8 cellular contexts compared by ENCODE assay signal in the genomic region with DNA sequence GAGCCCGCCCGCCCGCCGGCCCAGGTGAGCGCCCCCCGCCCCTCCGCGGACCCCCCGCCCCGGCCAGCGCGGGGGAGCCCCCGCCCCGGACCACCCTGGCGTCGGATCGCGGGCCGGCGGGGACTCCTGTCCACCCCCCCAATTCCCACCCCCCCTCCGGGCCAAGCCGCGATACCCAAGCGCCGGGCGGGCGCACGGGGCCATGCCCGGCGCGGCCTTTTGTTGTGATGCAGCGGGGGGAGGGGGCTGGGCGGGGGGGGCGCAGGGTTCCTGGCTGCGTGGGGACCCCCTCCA. TPM values are rescaled to one million over a fixed set of nuclear protein-coding genes. Genes with fewer than 3 reads are reported as not detected.
DNase-seq lines count a peak whose midpoint lies in the region; ATAC-seq and TF ChIP-seq lines count a peak whose summit lies in the region.

No MANE protein-coding gene starts in this region.

- H3K4me3 ChIP-seq in AG04449 (ENCODE audit: low read depth, low read length): peak overlapping the region; percentile 65
- H3K4me3 ChIP-seq in choroid plexus epithelial cell (ENCODE audit: low read depth, low read length): peak overlapping the region; percentile 64

- peak; percentile 16 for ATAC-seq in HG02759 (IDR thresholded peaks at IDR 0.05; ENCODE audit: unreplicated experiment)
- peak; percentile 15 to 34 for ATAC-seq in naive thymus-derived CD8-positive, alpha-beta T cell

- H3K36me3 Mint-ChIP-seq in naive thymus-derived CD8-positive, alpha-beta T cell: no peaks in the 10 kb centered on the region
- H3K36me3 Mint-ChIP-seq in endothelial cell (ENCODE audit: low read depth, unreplicated experiment): peaks cover 13% of the 10 kb centered on the region

- CTCF ChIA-PET in AG04449 (lab: Yijun Ruan, JAX): interaction anchor here (1.9 to 2.1 kb wide), 2 partner anchors 64 to 76 kb away, joined by 5 to 7 read pairs; no protein-coding TSS in a partner anchor
- CTCF ChIA-PET in HEK293T (lab: Yijun Ruan, JAX): no interaction called here

- peaks cover 7 to 24% (median 21%) of the 10 kb centered on the region in 4 donors for H3K4me1 Mint-ChIP-seq in naive thymus-derived CD8-positive, alpha-beta T cell
- peaks cover 43% of the 10 kb centered on the region for H3K4me1 Mint-ChIP-seq in endothelial cell (ENCODE audit: unreplicated experiment)

- DNase-seq in AG04449 (ENCODE audit: low read depth, low spot score): no peak
- DNase-seq in choroid plexus epithelial cell (ENCODE audit: low read depth): no peak
- DNase-seq in naive thymus-derived CD8-positive, alpha-beta T cell: peak in 1 of 10 donors; percentile 35
- DNase-seq in stimulated activated CD4-positive, alpha-beta T cell treated with anti-CD3 and anti-CD28 coated beads, Interleukin-4, amount 100 ng/mL, for 24 hours: no peak
- no peak for DNase-seq in NCI-H1105 (lab: John Stamatoyannopoulos, UW)
- DNase-seq in endothelial cell (ENCODE audit: low spot score): no peak
- DNase-seq in HEK293T (ENCODE audit: extremely low spot score): no peak

- H3K9me3 Mint-ChIP-seq in naive thymus-derived CD8-positive, alpha-beta T cell: no peaks in the 10 kb centered on the region
- no peaks in the 10 kb centered on the region for H3K9me3 Mint-ChIP-seq in endothelial cell (ENCODE audit: unreplicated experiment)

- POLR2A ChIA-PET in AG04449 (lab: Yijun Ruan, JAX): interaction anchor here (1.1 to 1.3 kb wide), 2 partner anchors 36 to 69 kb away, joined by 3 read pairs; no protein-coding TSS in a partner anchor
- POLR2A ChIA-PET in naive thymus-derived CD8-positive, alpha-beta T cell (lab: Charles Lee): no interaction called here
- POLR2A ChIA-PET in HEK293T (lab: Yijun Ruan, JAX): interaction anchor here (0.6 kb wide), 1 partner anchor 57 kb away, joined by 3 read pairs; no protein-coding TSS in a partner anchor

- TF ChIP-seq CTCF in AG04449 (IDR thresholded peaks at IDR 0.05; ENCODE audit: insufficient read depth, low read length, missing control alignments) (no peak), choroid plexus epithelial cell (conservative IDR thresholded peaks at IDR 0.05; ENCODE audit: low read depth, low read length) (no peak), endothelial cell (IDR thresholded peaks at IDR 0.05; ENCODE audit: unreplicated experiment) (no peak)

- H3K4me3 Mint-ChIP-seq in naive thymus-derived CD8-positive, alpha-beta T cell: peak overlapping the region in 1 of 10 donors; percentile 71
- H3K4me3 Mint-ChIP-seq in endothelial cell (ENCODE audit: unreplicated experiment): no peak overlapping the region

- H3K27ac Mint-ChIP-seq in naive thymus-derived CD8-positive, alpha-beta T cell: no peak overlapping the region
- H3K27ac Mint-ChIP-seq in endothelial cell (ENCODE audit: unreplicated experiment): no peak overlapping the region

- H3K27me3 Mint-ChIP-seq in naive thymus-derived CD8-positive, alpha-beta T cell: no peaks in the 10 kb centered on the region
- H3K27me3 Mint-ChIP-seq in endothelial cell (ENCODE audit: unreplicated experiment): peaks cover 16% of the 10 kb centered on the region

TF ChIP-seq in HEK293T, 16 proteins besides CTCF, POLR2A, EP300 and RAD21:
- no peak for TF ChIP-seq NFRKB (IDR thresholded peaks at IDR 0.05)
- TF ChIP-seq SUZ12 (IDR thresholded peaks at IDR 0.05): no peak
- no peak for TF ChIP-seq TARDBP (IDR thresholded peaks at IDR 0.05)
- no peak for TF ChIP-seq ZNF384 (IDR thresholded peaks at IDR 0.05)
- no peak for TF ChIP-seq FOXA1 (IDR thresholded peaks at IDR 0.05)
- TF ChIP-seq FOXM1 (IDR thresholded peaks at IDR 0.05; ENCODE audit: borderline replicate concordance): no peak
- no peak for TF ChIP-seq ELF4 (IDR thresholded peaks at IDR 0.05)
TF ChIP-seq in HEK293T: peak in this region for 0.

RNA-seq across cellular contexts. Expression of a gene that starts 0.2 kb away (rescaled TPM):
- total RNA-seq in naive thymus-derived CD8-positive, alpha-beta T cell: 1 to 10 TPM in 1 of 2 experiments, under 1 TPM in 1; 0.60 to 2.4 TPM
- polyA plus RNA-seq in naive thymus-derived CD8-positive, alpha-beta T cell: under 1 TPM in 1 of 3 donors, not detected in 2; 0.07 TPM
- total RNA-seq in endothelial cell (ENCODE audit: unreplicated experiment): 60.8 TPM

RNA-seq across cellular contexts. Expression of a gene that starts 56.7 kb away (rescaled TPM):
- 10 to 100 TPM; 11.5 to 12.8 TPM for total RNA-seq in naive thymus-derived CD8-positive, alpha-beta T cell
- 10 to 100 TPM; 18.9 to 24.7 (median 24.3) TPM for polyA plus RNA-seq in naive thymus-derived CD8-positive, alpha-beta T cell
- total RNA-seq in endothelial cell (ENCODE audit: unreplicated experiment): 35.6 TPM

Comparison
In these comparisons a context has a peak if more than half of its experiments do, and no peak if none do; other contexts are left out.
1. RNA of a gene that starts 0.2 kb away (total RNA-seq): 60.8 TPM in endothelial cell (single experiment); 0.60 to 2.4 TPM in naive thymus-derived CD8-positive, alpha-beta T cell; every median in the first group is over 10 times any median in the second.